10 cellular contexts compared by ENCODE assay signal in genomic region chr4:176270669-176271068, GRCh38. TPM values are rescaled to one million over a fixed set of nuclear protein-coding genes. Genes with fewer than 3 reads are reported as not detected.
DNase-seq lines count a peak whose midpoint lies in the region; ATAC-seq and TF ChIP-seq lines count a peak whose summit lies in the region.
"Had no signal": no experiment of that assay in that cellular context is flagged by ENCODE, and none has a peak within 500 bp of the region (broad histone marks: within the 10 kb centered on the region; RNA-seq: fewer than 3 reads in every experiment).

No MANE protein-coding gene starts in this region.

- H3K27me3 ChIP-seq in mesendoderm (ENCODE audit: insufficient read depth, low read length, poor library complexity) (no peaks in the 10 kb centered on the region), prostate gland (replicated peaks; ENCODE audit: insufficient read depth) (no peaks in the 10 kb centered on the region)

- peak; percentile 24 for DNase-seq in DMS 273 treated with DMSO at 0.1 percent for 48 hours (lab: John Stamatoyannopoulos, UW)
- peak; percentile 75 for DNase-seq in astrocyte of the cerebellum (ENCODE audit: low read depth)
- peak; percentile 80 for DNase-seq in mesendoderm
- no peak for DNase-seq in GM10266 (ENCODE audit: extremely low spot score)
- no peak for DNase-seq in prostate gland (ENCODE audit: low spot score)
- no peak for DNase-seq in posterior cingulate gyrus
- DNase-seq: activated CD8-positive, alpha-beta T cell treated with anti-CD3 and anti-CD28 coated beads, Interleukin-2, amount 10 ng/mL, durations not matched to agents 7 days and 5 days; head of caudate nucleus had no signal

- no peak overlapping the region for H3K27ac ChIP-seq in mesendoderm (ENCODE audit: low read depth, low read length)
- H3K27ac ChIP-seq in prostate gland = no peak overlapping the region

- TF ChIP-seq RAD21 in Ishikawa (IDR thresholded peaks at IDR 0.05; ENCODE audit: low read depth) = no peak

- H3K4me3 ChIP-seq in astrocyte of the cerebellum (ENCODE audit: low read depth, low read length) (no peak overlapping the region), mesendoderm (ENCODE audit: low read length) (no peak overlapping the region), prostate gland (no peak overlapping the region)

- H3K56ac ChIP-seq in mesendoderm (ENCODE audit: low read length) = no peak overlapping the region

- no peak overlapping the region for H2BK5ac ChIP-seq in mesendoderm (ENCODE audit: low read length)

- peak; percentile 75; the same call in 1 of the 2 replicates for TF ChIP-seq EP300 in Ishikawa (IDR thresholded peaks at IDR 0.05; ENCODE audit: borderline replicate concordance)

- no peaks in the 10 kb centered on the region for H3K9me3 ChIP-seq in prostate gland

- intact Hi-C loops in prostate gland (cut with DNase I) (loop anchor here (10.0 kb wide), 2 partner anchors 54 to 76 kb away; partner anchors contain the start of gene SPATA4), posterior cingulate gyrus (cut with DNase I) (loop anchor here (10.0 kb wide), 1 partner anchor 76 kb away; the partner anchor contains the start of gene SPATA4)

- no peak overlapping the region for H4K5ac ChIP-seq in mesendoderm (ENCODE audit: low read length)

- in situ Hi-C loops in astrocyte of the cerebellum (cut with HindIII; ENCODE audit: low sequenced_read_pairs) = no loop called here

- no peak overlapping the region for H3K23ac ChIP-seq in mesendoderm (ENCODE audit: low read length)

- no peaks in the 10 kb centered on the region for H3K79me1 ChIP-seq in mesendoderm (ENCODE audit: low read length)

- no peak overlapping the region for H3K4me2 ChIP-seq in mesendoderm (ENCODE audit: low read length)

- no peak for TF ChIP-seq POLR2A in prostate gland (IDR thresholded peaks at IDR 0.05)

- peaks cover 2% of the 10 kb centered on the region for H3K4me1 ChIP-seq in mesendoderm (ENCODE audit: control insufficient read depth, low read depth, low read length)
- no peaks in the 10 kb centered on the region for H3K4me1 ChIP-seq in prostate gland (replicated peaks)

- ATAC-seq in GM18517 (IDR thresholded peaks at IDR 0.05; ENCODE audit: unreplicated experiment) = no peak
- ATAC-seq: activated CD8-positive, alpha-beta T cell treated with anti-CD3 and anti-CD28 coated beads, Interleukin-2, amount 10 ng/mL, durations not matched to agents 7 days and 5 days had no signal

- no peak overlapping the region for H3K18ac ChIP-seq in mesendoderm (ENCODE audit: low read length)

- no peak overlapping the region for H2AK5ac ChIP-seq in mesendoderm (ENCODE audit: low read length)

- H3K4ac ChIP-seq in mesendoderm (ENCODE audit: low read depth, low read length) = no peak overlapping the region

- H2BK15ac ChIP-seq in mesendoderm (replicated peaks; ENCODE audit: low read depth) = no peak overlapping the region

- H3K36me3 ChIP-seq in mesendoderm (ENCODE audit: control insufficient read depth, insufficient read depth, low read length) (no peaks in the 10 kb centered on the region), prostate gland (no peaks in the 10 kb centered on the region)

- no peaks in the 10 kb centered on the region for H3K79me2 ChIP-seq in mesendoderm (ENCODE audit: control insufficient read depth, insufficient read depth, low read length)

- H2BK120ac ChIP-seq in mesendoderm (ENCODE audit: low read depth, low read length) = no peak overlapping the region

- H4K8ac ChIP-seq in mesendoderm (ENCODE audit: low read depth, low read length) = no peak overlapping the region

- TF ChIP-seq CTCF in astrocyte of the cerebellum (IDR thresholded peaks at IDR 0.05; ENCODE audit: low read depth, low read length, missing control alignments) (no peak), GM10266 (IDR thresholded peaks at IDR 0.05; ENCODE audit: control insufficient read depth, insufficient read depth, low read depth, missing control alignments) (no peak), prostate gland (IDR thresholded peaks at IDR 0.05) (no peak)

- H3K9ac ChIP-seq in mesendoderm (ENCODE audit: low read length) = no peak overlapping the region

- no CpG with 5 or more reads among the region's 5 CpGs for WGBS in mesendoderm (ENCODE audit: extremely low coverage, insufficient coverage, low lambda C conversion rate)
- 40% methylated on average over 5 of the region's 5 CpGs for WGBS in prostate gland

TF ChIP-seq in Ishikawa, 13 proteins besides CTCF, POLR2A, EP300 and RAD21:
- TF ChIP-seq EGR1 (IDR thresholded peaks at IDR 0.05) (no peak), TCF12 (IDR thresholded peaks at IDR 0.05; ENCODE audit: low read depth) (peak; percentile 80), CREB1 (IDR thresholded peaks at IDR 0.05; ENCODE audit: low read depth) (no peak), TEAD4 (IDR thresholded peaks at IDR 0.05) (peak; percentile 73)

RNA-seq across cellular contexts. Expression of gene ASB5, which starts 1.6 kb away (rescaled TPM):
- 2.3 TPM for polyA plus RNA-seq in mesendoderm (2013, experiment 1 of 2)
- 2.3 TPM for polyA plus RNA-seq in mesendoderm (2013, experiment 2 of 2)
- total RNA-seq in prostate gland = 1 to 10 TPM; 2.6 to 5.0 TPM
- total RNA-seq: activated CD8-positive, alpha-beta T cell treated with anti-CD3 and anti-CD28 coated beads, Interleukin-2, amount 10 ng/mL, durations not matched to agents 7 days and 5 days had no signal

RNA-seq across cellular contexts. Expression of gene SPCS3, which starts 49.1 kb away (rescaled TPM):
- 71.5 TPM for polyA plus RNA-seq in mesendoderm (2013, experiment 1 of 2)
- 69.3 TPM for polyA plus RNA-seq in mesendoderm (2013, experiment 2 of 2)
- total RNA-seq in prostate gland = 10 to 100 TPM; 41.7 to 68.4 TPM

Comparison
In these comparisons a context has a peak if more than half of its experiments do, and no peak if none do; other contexts are left out.
1. DNase-seq: peak in DMS 273 treated with DMSO at 0.1 percent for 48 hours (single experiment), astrocyte of the cerebellum (single experiment) and mesendoderm (single experiment); none in GM10266 (single experiment), prostate gland (single experiment) and posterior cingulate gyrus (0 of 10).